18 cellular contexts compared by ENCODE assay signal in genomic region chr22:50009251-50009650, GRCh38. TPM values are rescaled to one million over a fixed set of nuclear protein-coding genes. Genes with fewer than 3 reads are reported as not detected.
"Had no signal": no experiment of that assay in that cellular context is flagged by ENCODE, and none has a peak within 500 bp of the region (broad histone marks: within the 10 kb centered on the region; RNA-seq: fewer than 3 reads in every experiment).

No MANE protein-coding gene starts in this region.

- H3K9me3 Mint-ChIP-seq: activated CD4-positive, alpha-beta T cell treated with anti-CD3 and anti-CD28 coated beads, Interleukin-2, amount 10 ng/mL, durations not matched to agents 7 days and 5 days; T-helper 1 cell treated with Interleukin-12 subunit alpha and Interleukin-12 subunit beta and Interleukin-4 antibody, amounts not matched to agents 30 μg/mL and 1 μg/mL, for 36 hours had no signal

- H3K36me3 ChIP-seq: cardiac muscle cell, gastrocnemius medialis, heart right ventricle, right atrium auricular region, vagina had no signal

- FAIRE-seq: astrocyte had no signal

- DNase-seq: activated CD4-positive, alpha-beta T cell treated with anti-CD3 and anti-CD28 coated beads, Interleukin-2, amount 10 ng/mL, durations not matched to agents 7 days and 5 days; activated naive CD4-positive, alpha-beta T cell; activated T-cell treated with anti-CD3 and anti-CD28 coated beads, Interleukin-2, amount 50 U/mL, for 1 hour; cortex of kidney; effector CD8-positive, alpha-beta T cell; gastrocnemius medialis; heart right ventricle; midbrain had no signal

- H3K27ac ChIP-seq: cardiac muscle cell, gastrocnemius medialis, heart right ventricle, right atrium auricular region, vagina had no signal

- H3K4me3 ChIP-seq: cardiac muscle cell, gastrocnemius medialis, heart right ventricle, right atrium auricular region, smooth muscle cell, vagina had no signal

- ATAC-seq: gastrocnemius medialis, heart right ventricle had no signal

- H3K9me3 ChIP-seq: gastrocnemius medialis, heart right ventricle, right atrium auricular region, vagina had no signal

- H3K27ac Mint-ChIP-seq: activated CD4-positive, alpha-beta T cell treated with anti-CD3 and anti-CD28 coated beads, Interleukin-2, amount 10 ng/mL, durations not matched to agents 7 days and 5 days; T-helper 1 cell treated with Interleukin-12 subunit alpha and Interleukin-12 subunit beta and Interleukin-4 antibody, amounts not matched to agents 30 μg/mL and 1 μg/mL, for 36 hours had no signal

- H3K4me3 Mint-ChIP-seq: activated CD4-positive, alpha-beta T cell treated with anti-CD3 and anti-CD28 coated beads, Interleukin-2, amount 10 ng/mL, durations not matched to agents 7 days and 5 days; T-helper 1 cell treated with Interleukin-12 subunit alpha and Interleukin-12 subunit beta and Interleukin-4 antibody, amounts not matched to agents 30 μg/mL and 1 μg/mL, for 36 hours had no signal

- H3K4me2 ChIP-seq: smooth muscle cell had no signal

- H3K4me1 ChIP-seq: gastrocnemius medialis had no signal

RNA-seq across cellular contexts. Expression of gene IL17REL, which starts 3.3 kb away (rescaled TPM):
- total RNA-seq: activated CD4-positive, alpha-beta T cell treated with anti-CD3 and anti-CD28 coated beads, Interleukin-2, amount 10 ng/mL, durations not matched to agents 7 days and 5 days; astrocyte; gastrocnemius medialis; kidney epithelial cell; right atrium auricular region; vagina had no signal
- polyA plus RNA-seq: cardiac muscle cell, fibroblast of lung, heart right ventricle, liver, smooth muscle cell had no signal

RNA-seq across cellular contexts. Expression of gene TTLL8, which starts 48.8 kb away (rescaled TPM):
- total RNA-seq: activated CD4-positive, alpha-beta T cell treated with anti-CD3 and anti-CD28 coated beads, Interleukin-2, amount 10 ng/mL, durations not matched to agents 7 days and 5 days; astrocyte; cardiac muscle cell; fibroblast of lung; gastrocnemius medialis; heart right ventricle; kidney epithelial cell; liver; right atrium auricular region; smooth muscle cell; vagina had no signal
- polyA plus RNA-seq: cardiac muscle cell, fibroblast of lung, heart right ventricle, liver, thymus had no signal
